8 cellular contexts compared by ENCODE assay signal in genomic region chr13:33543089-33543459, GRCh38.
DNase-seq lines count a peak whose midpoint lies in the region; ATAC-seq, FAIRE-seq and TF ChIP-seq lines count a peak whose summit lies in the region.

No MANE protein-coding gene starts in this region.

- peaks cover 5% of the 10 kb centered on the region for H3K36me3 Mint-ChIP-seq in nephron progenitor cell (ENCODE audit: low read depth)

- peak overlapping the region; percentile 91 for H3K4me3 Mint-ChIP-seq in nephron progenitor cell

- no peak for TF ChIP-seq EP300 in H1 (IDR thresholded peaks at IDR 0.05; ENCODE audit: borderline replicate concordance in 1 of 2, low read depth in 2 of 2, low read length in 2 of 2)

- BruUV-seq in A673 (replicated peaks; lab: Mats Ljungman, UMichigan): TSS peak; percentile 94

- no peaks in the 10 kb centered on the region for H3K79me2 ChIP-seq in H1 (ENCODE audit: control insufficient read depth in 1 of 2, insufficient read depth in 2 of 2, low read length in 2 of 2)

- peak overlapping the region; percentile 75 to 81 for H3K4me2 ChIP-seq in H1 (ENCODE audit: insufficient read depth in 1 of 2, low read depth in 2 of 2, low read length in 2 of 2)

- H3K18ac ChIP-seq in H1 (ENCODE audit: extremely low read depth, low read length): 0 out of 2 replicates have a peak overlapping the region, but pooled peaks have one; percentile 78

- H4K20me1 ChIP-seq in H1 (replicated peaks in 1 of 2; ENCODE audit: control insufficient read depth in 1 of 2, insufficient read depth in 2 of 2, low read length in 2 of 2): no peaks in the 10 kb centered on the region

- H3K27ac ChIP-seq in A673 (ENCODE audit: low read depth, low read length, poor library complexity, severe bottlenecking) (peak overlapping the region; percentile 99), H1 (ENCODE audit: low read depth, low read length) (peak overlapping the region; percentile 88)

- no peak overlapping the region for H3K14ac ChIP-seq in H1 (ENCODE audit: insufficient read length)

- no peak overlapping the region for H4K91ac ChIP-seq in H1 (replicated peaks; ENCODE audit: insufficient read length, low read length)

- no peak overlapping the region for H2AFZ ChIP-seq in H1 (ENCODE audit: low read length)

- H3K27me3 Mint-ChIP-seq in nephron progenitor cell (ENCODE audit: low read depth, poor library complexity): peaks cover 3% of the 10 kb centered on the region

- peak overlapping the region; percentile 88 for H3K56ac ChIP-seq in H1 (replicated peaks; ENCODE audit: insufficient read length, low read depth, low read length)

- ATAC-seq in GM19351 (IDR thresholded peaks at IDR 0.05; ENCODE audit: unreplicated experiment): peak; percentile 9

- H3K9me3 ChIP-seq in A673 (ENCODE audit: low read depth, low read length, poor library complexity, severe bottlenecking) (no peaks in the 10 kb centered on the region), H1 (ENCODE audit: insufficient read depth in 2 of 2, low read depth in 1 of 2, low read length in 1 of 2) (no peaks in the 10 kb centered on the region)

- H3K27ac Mint-ChIP-seq in nephron progenitor cell: peak overlapping the region; percentile 100

- peak overlapping the region; percentile 29 for H2BK120ac ChIP-seq in H1 (replicated peaks; ENCODE audit: low read depth, low read length)

- FAIRE-seq in H1 (lab: Jason Lieb, UNC): peak; percentile 55

- H4K5ac ChIP-seq in H1 (ENCODE audit: insufficient read length, low read depth, low read length): peak overlapping the region; percentile 54

- H3K23ac ChIP-seq in H1 (ENCODE audit: insufficient read length): no peak overlapping the region

- POLR2A ChIA-PET in A673 (lab: Charles Lee; ENCODE audit: low non-redundant PET): interaction anchor here (0.7 kb wide), 1 partner anchor 48 kb away, joined by 3 read pairs; no protein-coding TSS in a partner anchor
- POLR2A ChIA-PET in H1 (lab: Charles Lee; ENCODE audit: partially characterized antibody): interaction anchor here (0.6 to 1.1 kb wide), 7 partner anchors 10 to 180 kb away, joined by 3 to 4 read pairs (median 3); no protein-coding TSS in a partner anchor

- H3K23me2 ChIP-seq in H1 (ENCODE audit: low read depth, low read length): 0 out of 2 replicates have a peak, but pooled peaks cover 4% of the 10 kb centered on the region

- no peak overlapping the region for H2BK15ac ChIP-seq in H1 (ENCODE audit: low read length)

- peaks cover 62% of the 10 kb centered on the region for H3K4me1 ChIP-seq in A673 (ENCODE audit: insufficient read depth, low read length, poor library complexity, severe bottlenecking)
- peaks cover 0 to 9% (median 4%) of the 10 kb centered on the region in 4 experiments; a peak in 4 of 7 replicates for H3K4me1 ChIP-seq in H1 (replicated peaks in 1 of 4; ENCODE audit: control insufficient read depth in 3 of 4, insufficient read depth in 4 of 4, low read length in 3 of 4)

- H3K4ac ChIP-seq in H1 (replicated peaks; ENCODE audit: insufficient read length, low read depth, low read length): no peak overlapping the region

- TF ChIP-seq RAD21 in H1 (IDR thresholded peaks at IDR 0.05 in 1 of 2, conservative IDR thresholded peaks at IDR 0.05 in 1 of 2; ENCODE audit: low read depth in 2 of 2, low read length in 2 of 2): no peak

- H3K4me3 ChIP-seq in A673 (ENCODE audit: low read depth, low read length, poor library complexity, severe bottlenecking) (peak overlapping the region; percentile 43), LNCaP clone FGC (ENCODE audit: low read depth, low read length) (peak overlapping the region; percentile 49), H1 (ENCODE audit: extremely low read depth in 1 of 4, insufficient read depth in 2 of 4, low read depth in 3 of 4, low read length in 4 of 4) (peak overlapping the region; percentile 63 to 80 (median 74))

- CTCF ChIA-PET in A673 (lab: Charles Lee) (interaction anchor here (0.6 to 1.3 kb wide), 9 partner anchors 34 to 957 kb away, joined by 3 to 5 read pairs (median 3); partner anchors contain the start of gene PDS5B), H1 (lab: Charles Lee; ENCODE audit: partially characterized antibody) (interaction anchor here (0.6 to 1.8 kb wide), 9 partner anchors 12 to 433 kb away, joined by 3 to 5 read pairs (median 3); no protein-coding TSS in a partner anchor)

- H3K79me1 ChIP-seq in H1 (ENCODE audit: low read depth, low read length): no peaks in the 10 kb centered on the region

- peaks cover 5% of the 10 kb centered on the region for H3K9me3 Mint-ChIP-seq in nephron progenitor cell

- TF ChIP-seq POLR2A in H1 (IDR thresholded peaks at IDR 0.05; ENCODE audit: control extremely low read depth in 1 of 2, low read depth in 2 of 2, low read length in 2 of 2): peak in 1 of 2 experiments; percentile 57; a peak in 1 of 3 replicates

- H2AK5ac ChIP-seq in H1 (ENCODE audit: low read depth, low read length): no peak overlapping the region

- peak overlapping the region; percentile 38 to 90 (median 76) for H3K9ac ChIP-seq in H1 (replicated peaks in 1 of 4; ENCODE audit: extremely low read depth in 1 of 4, low read depth in 3 of 4, low read length in 3 of 4)

- H2BK12ac ChIP-seq in H1 (ENCODE audit: low read depth, low read length): no peak overlapping the region

- no peak overlapping the region for H2BK20ac ChIP-seq in H1 (ENCODE audit: low read length)

- H3K36me3 ChIP-seq in A673 (ENCODE audit: insufficient read depth, low read length, poor library complexity, severe bottlenecking): no peaks in the 10 kb centered on the region
- no peaks in the 10 kb centered on the region for H3K36me3 ChIP-seq in H1 (ENCODE audit: control insufficient read depth in 2 of 4, insufficient read depth in 4 of 4, low read length in 3 of 4)

- 2% methylated on average over 7 of the region's 7 CpGs; no CpG with 5 or more reads in 1 of the 2 experiments for WGBS in H1 (ENCODE audit: extremely low coverage in 1 of 2, insufficient coverage in 1 of 2, insufficient read length in 1 of 2, insufficient replicate concordance in 2 of 2, low coverage in 1 of 2, low lambda C conversion rate in 2 of 2, missing lambda C conversion rate in 1 of 2), 2 experiments

- intact Hi-C loops in A673 (cut with micrococcal nuclease; ENCODE audit: unreplicated experiment): loop anchor here (1.0 to 5.0 kb wide), 6 partner anchors 108 to 421 kb away; no protein-coding TSS in a partner anchor

- no peak for DNase-seq in A673 (ENCODE audit: low spot score)
- DNase-seq in LNCaP clone FGC (ENCODE audit: low read depth): no peak
- peak in 1 of 2 experiments; percentile 15 for DNase-seq in H1 (ENCODE audit: low read depth in 1 of 2, low spot score in 2 of 2)
- no peak for DNase-seq in nephron progenitor cell
- DNase-seq in NCI-H2029 (lab: John Stamatoyannopoulos, UW): no peak
- no peak for DNase-seq in activated effector memory CD4-positive, alpha-beta T cell treated with anti-CD3 and anti-CD28 coated beads, Interleukin-2, amount 50 U/mL, for 16 hours
- DNase-seq in NCI-H82 (lab: John Stamatoyannopoulos, UW): no peak

- peaks cover 51% of the 10 kb centered on the region for H3K4me1 Mint-ChIP-seq in nephron progenitor cell

- TF ChIP-seq CTCF in A673 (conservative IDR thresholded peaks at IDR 0.05; ENCODE audit: low read depth, low read length) (no peak), LNCaP clone FGC (IDR thresholded peaks at IDR 0.05; ENCODE audit: control insufficient read depth, extremely low read depth, insufficient read depth) (no peak), H1 (IDR thresholded peaks at IDR 0.05; ENCODE audit: control extremely low read depth in 1 of 3, insufficient read depth in 1 of 3, low read depth in 1 of 3, low read length in 3 of 3) (no peak), nephron progenitor cell (IDR thresholded peaks at IDR 0.05) (no peak)

- no peak overlapping the region for H4K8ac ChIP-seq in H1 (ENCODE audit: extremely low read depth, insufficient read depth, low read length)

- H2BK5ac ChIP-seq in H1 (ENCODE audit: low read depth, low read length): peak overlapping the region; percentile 9; the same call in 1 of the 2 replicates

- H3K27me3 ChIP-seq in A673 (replicated peaks; ENCODE audit: insufficient read depth, low read depth, low read length, poor library complexity) (no peaks in the 10 kb centered on the region), H1 (replicated peaks in 1 of 4; ENCODE audit: control insufficient read depth in 3 of 4, extremely low read depth in 1 of 4, insufficient read depth in 3 of 4, low read length in 3 of 4) (no peaks in the 10 kb centered on the region)

TF ChIP-seq in H1, 55 proteins besides CTCF, POLR2A, EP300 and RAD21 (continues in another document):
- TF ChIP-seq CHD2 (IDR thresholded peaks at IDR 0.05; ENCODE audit: low read length): no peak
- TF ChIP-seq PHF8 (conservative IDR thresholded peaks at IDR 0.05; ENCODE audit: low read depth, low read length): peak; percentile 49; the same call in 1 of the 2 replicates
- TF ChIP-seq CEBPB (IDR thresholded peaks at IDR 0.05; ENCODE audit: low read depth, low read length): no peak
- no peak for TF ChIP-seq RFX5 (IDR thresholded peaks at IDR 0.05; ENCODE audit: borderline replicate concordance, low read depth, low read length)
- TF ChIP-seq SIN3A (conservative IDR thresholded peaks at IDR 0.05 in 1 of 2, IDR thresholded peaks at IDR 0.05 in 1 of 2; ENCODE audit: low read depth in 1 of 2, low read length in 2 of 2): 0 out of 4 replicates have a peak, but pooled peaks of 1 of the 2 experiments have one; percentile 3
- TF ChIP-seq SP1 (IDR thresholded peaks at IDR 0.05; ENCODE audit: low read depth, low read length): peak; percentile 63; the same call in 1 of the 2 replicates
